In genomic region chr6:42140051-42140450, GRCh38 we compare ENCODE assay signal across 10 cellular contexts. TPM values are rescaled to one million over a fixed set of nuclear protein-coding genes. Genes with fewer than 3 reads are reported as not detected.
A peak's percentile ranks its signal among the peaks of the same experiment; 100 is the strongest.
DNase-seq lines count a peak whose midpoint lies in the region; ATAC-seq and TF ChIP-seq lines count a peak whose summit lies in the region.
"Had no signal": no experiment of that assay in that cellular context is flagged by ENCODE, and none has a peak within 500 bp of the region (broad histone marks: within the 10 kb centered on the region; RNA-seq: fewer than 3 reads in every experiment).

No MANE protein-coding gene starts in this region.

- DNase-seq in AML-193 (lab: John Stamatoyannopoulos, UW), result peak; percentile 59 to 70
- DNase-seq in LNCaP clone FGC (ENCODE audit: low read depth), result no peak
- peak; percentile 77 for DNase-seq in amniotic epithelial cell (ENCODE audit: low read depth)
- DNase-seq in mucosa of gallbladder (ENCODE audit: low spot score), result peak; percentile 80
- no peak for DNase-seq in activated CD8-positive, alpha-beta memory T cell treated with anti-CD3 and anti-CD28 coated beads, Interleukin-2, amount 10 ng/mL, durations not matched to agents 7 days and 5 days
- no peak for DNase-seq in activated effector memory CD4-positive, alpha-beta T cell treated with Interleukin-2 at 50 U/mL for 16 hours
- DNase-seq: DMS79 treated with DMSO at 0.1 percent for 48 hours, dorsolateral prefrontal cortex had no signal

- no peak for TF ChIP-seq CTCF in LNCaP clone FGC (IDR thresholded peaks at IDR 0.05; ENCODE audit: control insufficient read depth, extremely low read depth, insufficient read depth)

- H3K4me3 Mint-ChIP-seq in activated CD8-positive, alpha-beta memory T cell treated with anti-CD3 and anti-CD28 coated beads, Interleukin-2, amount 10 ng/mL, durations not matched to agents 7 days and 5 days, result no peak overlapping the region

- H3K4me1 Mint-ChIP-seq in activated CD8-positive, alpha-beta memory T cell treated with anti-CD3 and anti-CD28 coated beads, Interleukin-2, amount 10 ng/mL, durations not matched to agents 7 days and 5 days, result peaks cover 7% of the 10 kb centered on the region

- no peaks in the 10 kb centered on the region for H3K9me3 Mint-ChIP-seq in activated CD8-positive, alpha-beta memory T cell treated with anti-CD3 and anti-CD28 coated beads, Interleukin-2, amount 10 ng/mL, durations not matched to agents 7 days and 5 days (ENCODE audit: low read depth)

- no peaks in the 10 kb centered on the region for H3K36me3 Mint-ChIP-seq in activated CD8-positive, alpha-beta memory T cell treated with anti-CD3 and anti-CD28 coated beads, Interleukin-2, amount 10 ng/mL, durations not matched to agents 7 days and 5 days

- peak overlapping the region; percentile 82 for H3K4me3 ChIP-seq in LNCaP clone FGC (ENCODE audit: low read depth, low read length)
- H3K4me3 ChIP-seq: dorsolateral prefrontal cortex had no signal

- CTCF ChIA-PET in activated CD8-positive, alpha-beta memory T cell treated with anti-CD3 and anti-CD28 coated beads, Interleukin-2, amount 10 ng/mL, durations not matched to agents 7 days and 5 days (lab: Charles Lee), result no interaction called here

- no peak for ATAC-seq in activated CD8-positive, alpha-beta memory T cell treated with anti-CD3 and anti-CD28 coated beads, Interleukin-2, amount 10 ng/mL, durations not matched to agents 7 days and 5 days
- ATAC-seq in HG03565 (IDR thresholded peaks at IDR 0.05; ENCODE audit: unreplicated experiment) (no peak), GM18867 (IDR thresholded peaks at IDR 0.05; ENCODE audit: unreplicated experiment) (no peak)

- peaks cover 30% of the 10 kb centered on the region for H3K27me3 Mint-ChIP-seq in activated CD8-positive, alpha-beta memory T cell treated with anti-CD3 and anti-CD28 coated beads, Interleukin-2, amount 10 ng/mL, durations not matched to agents 7 days and 5 days

- no peak overlapping the region for H3K27ac Mint-ChIP-seq in activated CD8-positive, alpha-beta memory T cell treated with anti-CD3 and anti-CD28 coated beads, Interleukin-2, amount 10 ng/mL, durations not matched to agents 7 days and 5 days

RNA-seq across cellular contexts. Expression of gene C6orf132, which starts 2.4 kb away (rescaled TPM):
- 41.2 TPM for total RNA-seq in mucosa of gallbladder
- total RNA-seq in activated CD8-positive, alpha-beta memory T cell treated with anti-CD3 and anti-CD28 coated beads, Interleukin-2, amount 10 ng/mL, durations not matched to agents 7 days and 5 days, result under 1 TPM; 0.16 to 0.18 TPM

RNA-seq across cellular contexts. Expression of gene GUCA1A, which starts 33.1 kb away (rescaled TPM):
- total RNA-seq in mucosa of gallbladder, result not detected
- not detected for total RNA-seq in activated CD8-positive, alpha-beta memory T cell treated with anti-CD3 and anti-CD28 coated beads, Interleukin-2, amount 10 ng/mL, durations not matched to agents 7 days and 5 days

RNA-seq across cellular contexts. Expression of gene GUCA1B, which starts 54.7 kb away (rescaled TPM):
- 0.43 TPM for total RNA-seq in mucosa of gallbladder
- total RNA-seq in activated CD8-positive, alpha-beta memory T cell treated with anti-CD3 and anti-CD28 coated beads, Interleukin-2, amount 10 ng/mL, durations not matched to agents 7 days and 5 days, result 1 to 10 TPM in 1 of 2 experiments, under 1 TPM in 1; 0.94 to 1.8 TPM

Comparison
In these comparisons a context has a peak if more than half of its experiments do, and no peak if none do; other contexts are left out.
1. DNase-seq: peak in AML-193 (2 of 2), amniotic epithelial cell (single experiment) and mucosa of gallbladder (single experiment); none in LNCaP clone FGC (single experiment), activated CD8-positive, alpha-beta memory T cell treated with anti-CD3 and anti-CD28 coated beads, Interleukin-2, amount 10 ng/mL, durations not matched to agents 7 days and 5 days (single experiment) and activated effector memory CD4-positive, alpha-beta T cell treated with Interleukin-2 at 50 U/mL for 16 hours (single experiment).
2. RNA of gene C6orf132, which starts 2.4 kb away (total RNA-seq): 41.2 TPM in mucosa of gallbladder (single experiment); 0.16 to 0.18 TPM in activated CD8-positive, alpha-beta memory T cell treated with anti-CD3 and anti-CD28 coated beads, Interleukin-2, amount 10 ng/mL, durations not matched to agents 7 days and 5 days; every median in the first group is over 10 times any median in the second.